In genomic region chr1:64265141-64265540, GRCh38 we compare ENCODE assay signal across 28 cellular contexts.
"Had no signal": no experiment of that assay in that cellular context is flagged by ENCODE, and none has a peak within 500 bp of the region (broad histone marks: within the 10 kb centered on the region; RNA-seq: fewer than 3 reads in every experiment).

No MANE protein-coding gene starts in this region.

- H3K27ac ChIP-seq: left lung, lower lobe of right lung, pancreas, prostate gland, sigmoid colon, suprapubic skin, thoracic aorta, tibial artery, upper lobe of right lung, uterus had no signal

- H3K27me3 ChIP-seq: left lung, pancreas, sigmoid colon, spleen, suprapubic skin, uterus had no signal

- H3K9me3 ChIP-seq: left lung, lower lobe of right lung, pancreas, prostate gland, sigmoid colon, spleen, suprapubic skin, thoracic aorta, tibial artery, upper lobe of right lung, uterus had no signal

- H3K36me3 Mint-ChIP-seq: immature natural killer cell; naive B cell; natural killer cell; stimulated activated effector memory CD8-positive, alpha-beta T cell treated with anti-CD3 and anti-CD28 coated beads, Interleukin-12 subunit alpha, Interleukin-12 subunit beta, amount 100 ng/mL, for 72 hours had no signal

- H3K36me3 ChIP-seq: left lung, lower lobe of right lung, pancreas, prostate gland, sigmoid colon, spleen, suprapubic skin, thoracic aorta, tibial artery, upper lobe of right lung, uterus had no signal

- DNase-seq: hypothalamus; immature natural killer cell; kidney; left colon; left lung; lower lobe of right lung; mammary epithelial cell; mesenchymal stem cell; naive B cell; natural killer cell; nucleus accumbens; pancreas; retina; right cardiac atrium; sigmoid colon; small intestine; spleen; stimulated activated CD4-positive, alpha-beta T cell treated with anti-CD3 and anti-CD28 coated beads, Interleukin-4, amount 100 ng/mL, for 24 hours; stimulated activated naive CD4-positive, alpha-beta T cell; tibial artery; trophoblast cell; upper lobe of right lung; uterus had no signal

- H3K4me3 Mint-ChIP-seq: immature natural killer cell; naive B cell; natural killer cell; stimulated activated effector memory CD8-positive, alpha-beta T cell treated with anti-CD3 and anti-CD28 coated beads, Interleukin-12 subunit alpha, Interleukin-12 subunit beta, amount 100 ng/mL, for 72 hours; stimulated activated naive CD8-positive, alpha-beta T cell treated with anti-CD3 and anti-CD28 coated beads, Interleukin-15, Interleukin-2, amounts not matched to agents 100 ng/mL and 50 ng/mL, for 24 hours had no signal

- H3K9me3 Mint-ChIP-seq: immature natural killer cell; naive B cell; natural killer cell; stimulated activated effector memory CD8-positive, alpha-beta T cell treated with anti-CD3 and anti-CD28 coated beads, Interleukin-12 subunit alpha, Interleukin-12 subunit beta, amount 100 ng/mL, for 72 hours; stimulated activated naive CD8-positive, alpha-beta T cell treated with anti-CD3 and anti-CD28 coated beads, Interleukin-15, Interleukin-2, amounts not matched to agents 100 ng/mL and 50 ng/mL, for 24 hours had no signal

- H3K4me3 ChIP-seq: left lung, lower lobe of right lung, pancreas, prostate gland, sigmoid colon, spleen, suprapubic skin, thoracic aorta, tibial artery, upper lobe of right lung, uterus had no signal

- H3K4me1 Mint-ChIP-seq: immature natural killer cell; natural killer cell; stimulated activated effector memory CD8-positive, alpha-beta T cell treated with anti-CD3 and anti-CD28 coated beads, Interleukin-12 subunit alpha, Interleukin-12 subunit beta, amount 100 ng/mL, for 72 hours had no signal

- H3K27ac Mint-ChIP-seq: immature natural killer cell; natural killer cell; stimulated activated effector memory CD8-positive, alpha-beta T cell treated with anti-CD3 and anti-CD28 coated beads, Interleukin-12 subunit alpha, Interleukin-12 subunit beta, amount 100 ng/mL, for 72 hours; stimulated activated naive CD8-positive, alpha-beta T cell treated with anti-CD3 and anti-CD28 coated beads, Interleukin-15, Interleukin-2, amounts not matched to agents 100 ng/mL and 50 ng/mL, for 24 hours had no signal

- H3K4me1 ChIP-seq: lower lobe of right lung, pancreas, prostate gland, upper lobe of right lung, uterus had no signal
